ENCODE assay signal across 28 cellular contexts in genomic region chr16:11449716-11450115, GRCh38.
"Had no signal": no experiment of that assay in that cellular context is flagged by ENCODE, and none has a peak within 500 bp of the region (broad histone marks: within the 10 kb centered on the region; RNA-seq: fewer than 3 reads in every experiment).

No MANE protein-coding gene starts in this region.

- H3K27me3 Mint-ChIP-seq: activated CD4-positive, alpha-beta T cell treated with anti-CD3 and anti-CD28 coated beads, Interleukin-2, amount 10 ng/mL, durations not matched to agents 7 days and 5 days; activated T-cell treated with anti-CD3 and anti-CD28 coated beads, Interleukin-2, amount 50 U/mL, for 24 hours; effector memory CD8-positive, alpha-beta T cell had no signal

- H3K9me3 ChIP-seq: ascending aorta, gastrocnemius medialis, heart left ventricle had no signal

- H3K36me3 ChIP-seq: ascending aorta, brain microvascular endothelial cell, gastrocnemius medialis, heart left ventricle had no signal

- H3K4me3 ChIP-seq: ascending aorta, gastrocnemius medialis, heart left ventricle had no signal

- H3K4me1 Mint-ChIP-seq: activated CD4-positive, alpha-beta memory T cell treated with anti-CD3 and anti-CD28 coated beads, Interleukin-2, amount 10 ng/mL, durations not matched to agents 7 days and 5 days; activated CD4-positive, alpha-beta T cell treated with anti-CD3 and anti-CD28 coated beads, Interleukin-2, amount 10 ng/mL, durations not matched to agents 7 days and 5 days; activated CD8-positive, alpha-beta memory T cell treated with anti-CD3 and anti-CD28 coated beads, Interleukin-2, amount 10 ng/mL, durations not matched to agents 7 days and 5 days; activated naive CD4-positive, alpha-beta T cell treated with anti-CD3 and anti-CD28 coated beads, Interleukin-2, amount 10 ng/mL, durations not matched to agents 7 days and 5 days; activated naive CD8-positive, alpha-beta T cell treated with anti-CD3 and anti-CD28 coated beads, Interleukin-2, amount 10 ng/mL, durations not matched to agents 7 days and 5 days had no signal

- ATAC-seq: activated CD8-positive, alpha-beta memory T cell treated with anti-CD3 and anti-CD28 coated beads, Interleukin-2, amount 10 ng/mL, durations not matched to agents 7 days and 5 days; activated naive CD4-positive, alpha-beta T cell treated with anti-CD3 and anti-CD28 coated beads, Interleukin-2, amount 50 U/mL, for 72 hours; activated T-cell treated with anti-CD3 and anti-CD28 coated beads, Interleukin-2, amount 50 U/mL, for 72 hours; effector memory CD8-positive, alpha-beta T cell; foreskin keratinocyte; gastrocnemius medialis; heart left ventricle; WTC11 had no signal

- DNase-seq: activated CD4-positive, alpha-beta memory T cell treated with anti-CD3 and anti-CD28 coated beads, Interleukin-2, amount 10 ng/mL, durations not matched to agents 7 days and 5 days; activated CD4-positive, alpha-beta T cell treated with anti-CD3 and anti-CD28 coated beads for 1 hour; activated CD4-positive, alpha-beta T cell treated with anti-CD3 and anti-CD28 coated beads for 4 hours; activated CD4-positive, alpha-beta T cell treated with anti-CD3 and anti-CD28 coated beads, Interleukin-2, amount 10 ng/mL, durations not matched to agents 7 days and 5 days; activated CD4-positive, alpha-beta T cell treated with anti-CD3 and anti-CD28 coated beads, Interleukin-2, amount 50 U/mL, for 4 hours; activated CD8-positive, alpha-beta memory T cell treated with anti-CD3 and anti-CD28 coated beads, Interleukin-2, amount 10 ng/mL, durations not matched to agents 7 days and 5 days; activated CD8-positive, alpha-beta memory T cell treated with anti-CD3 and anti-CD28 coated beads, Interleukin-2, amount 50 U/mL, for 4 hours; activated gamma-delta T cell; activated naive CD4-positive, alpha-beta T cell; activated naive CD4-positive, alpha-beta T cell treated with anti-CD3 and anti-CD28 coated beads, Interleukin-2, amount 10 ng/mL, durations not matched to agents 7 days and 5 days; activated naive CD8-positive, alpha-beta T cell treated with anti-CD3 and anti-CD28 coated beads, Interleukin-2, amount 10 ng/mL, durations not matched to agents 7 days and 5 days; activated T-cell treated with anti-CD3 and anti-CD28 coated beads, Interleukin-2, amount 50 U/mL, for 24 hours; activated T-cell treated with anti-CD3 and anti-CD28 coated beads, Interleukin-2, amount 50 U/mL, for 72 hours; brain microvascular endothelial cell; cortex of kidney; dermis blood vessel endothelial cell; effector CD4-positive, alpha-beta T cell; effector memory CD8-positive, alpha-beta T cell; foreskin keratinocyte; gastrocnemius medialis; glutamatergic neuron; heart left ventricle; T-helper 2 cell had no signal

- H3K4me1 ChIP-seq: foreskin keratinocyte, gastrocnemius medialis had no signal

- H3K27ac ChIP-seq: ascending aorta, brain microvascular endothelial cell, epithelial cell of prostate, foreskin keratinocyte, gastrocnemius medialis, heart left ventricle, VCaP had no signal

- H3K4me3 Mint-ChIP-seq: activated CD4-positive, alpha-beta memory T cell treated with anti-CD3 and anti-CD28 coated beads, Interleukin-2, amount 10 ng/mL, durations not matched to agents 7 days and 5 days; activated CD4-positive, alpha-beta T cell treated with anti-CD3 and anti-CD28 coated beads, Interleukin-2, amount 10 ng/mL, durations not matched to agents 7 days and 5 days; activated CD8-positive, alpha-beta memory T cell treated with anti-CD3 and anti-CD28 coated beads, Interleukin-2, amount 10 ng/mL, durations not matched to agents 7 days and 5 days; activated naive CD4-positive, alpha-beta T cell treated with anti-CD3 and anti-CD28 coated beads, Interleukin-2, amount 10 ng/mL, durations not matched to agents 7 days and 5 days; activated naive CD8-positive, alpha-beta T cell treated with anti-CD3 and anti-CD28 coated beads, Interleukin-2, amount 10 ng/mL, durations not matched to agents 7 days and 5 days; activated T-cell treated with anti-CD3 and anti-CD28 coated beads, Interleukin-2, amount 50 U/mL, for 24 hours; activated T-cell treated with anti-CD3 and anti-CD28 coated beads, Interleukin-2, amount 50 U/mL, for 72 hours; effector memory CD8-positive, alpha-beta T cell; WTC11 had no signal

- H3K27me3 ChIP-seq: ascending aorta, gastrocnemius medialis, heart left ventricle had no signal

- H3K9me3 Mint-ChIP-seq: activated CD4-positive, alpha-beta memory T cell treated with anti-CD3 and anti-CD28 coated beads, Interleukin-2, amount 10 ng/mL, durations not matched to agents 7 days and 5 days; activated CD4-positive, alpha-beta T cell treated with anti-CD3 and anti-CD28 coated beads, Interleukin-2, amount 10 ng/mL, durations not matched to agents 7 days and 5 days; activated naive CD4-positive, alpha-beta T cell treated with anti-CD3 and anti-CD28 coated beads, Interleukin-2, amount 10 ng/mL, durations not matched to agents 7 days and 5 days; activated naive CD4-positive, alpha-beta T cell treated with anti-CD3 and anti-CD28 coated beads, Interleukin-2, amount 50 U/mL, for 72 hours; activated T-cell treated with anti-CD3 and anti-CD28 coated beads, Interleukin-2, amount 50 U/mL, for 24 hours; effector memory CD8-positive, alpha-beta T cell had no signal

- H3K27ac Mint-ChIP-seq: activated CD4-positive, alpha-beta memory T cell treated with anti-CD3 and anti-CD28 coated beads, Interleukin-2, amount 10 ng/mL, durations not matched to agents 7 days and 5 days; activated CD4-positive, alpha-beta T cell treated with anti-CD3 and anti-CD28 coated beads, Interleukin-2, amount 10 ng/mL, durations not matched to agents 7 days and 5 days; activated CD8-positive, alpha-beta memory T cell treated with anti-CD3 and anti-CD28 coated beads, Interleukin-2, amount 10 ng/mL, durations not matched to agents 7 days and 5 days; activated naive CD4-positive, alpha-beta T cell treated with anti-CD3 and anti-CD28 coated beads, Interleukin-2, amount 10 ng/mL, durations not matched to agents 7 days and 5 days; activated naive CD4-positive, alpha-beta T cell treated with anti-CD3 and anti-CD28 coated beads, Interleukin-2, amount 50 U/mL, for 72 hours; activated naive CD8-positive, alpha-beta T cell treated with anti-CD3 and anti-CD28 coated beads, Interleukin-2, amount 10 ng/mL, durations not matched to agents 7 days and 5 days; activated T-cell treated with anti-CD3 and anti-CD28 coated beads, Interleukin-2, amount 50 U/mL, for 24 hours; activated T-cell treated with anti-CD3 and anti-CD28 coated beads, Interleukin-2, amount 50 U/mL, for 72 hours; effector memory CD8-positive, alpha-beta T cell; WTC11 had no signal

- H3K36me3 Mint-ChIP-seq: activated CD8-positive, alpha-beta memory T cell treated with anti-CD3 and anti-CD28 coated beads, Interleukin-2, amount 10 ng/mL, durations not matched to agents 7 days and 5 days; activated naive CD4-positive, alpha-beta T cell treated with anti-CD3 and anti-CD28 coated beads, Interleukin-2, amount 10 ng/mL, durations not matched to agents 7 days and 5 days; activated naive CD4-positive, alpha-beta T cell treated with anti-CD3 and anti-CD28 coated beads, Interleukin-2, amount 50 U/mL, for 72 hours; activated naive CD8-positive, alpha-beta T cell treated with anti-CD3 and anti-CD28 coated beads, Interleukin-2, amount 10 ng/mL, durations not matched to agents 7 days and 5 days; WTC11 had no signal
